In genomic region chr17:80789356-80789902, GRCh38 we compare ENCODE assay signal across 8 cellular contexts.
DNase-seq lines count a peak whose midpoint lies in the region; ATAC-seq and TF ChIP-seq lines count a peak whose summit lies in the region.

No MANE protein-coding gene starts in this region.

- peaks cover 9% of the 10 kb centered on the region for H3K9me3 Mint-ChIP-seq in activated T-helper 1 cell treated with anti-CD3 and anti-CD28 coated beads, Interleukin-12 subunit alpha, Interleukin-12 subunit beta, Interleukin-2, Interleukin-4 antibody, amounts not matched to agents 30 ng/mL and 10 ng/mL and 1 ng/mL, durations not matched to agents 14 hours and 24 hours and 36 hours

- H3K27me3 ChIP-seq in BE2C (no peaks in the 10 kb centered on the region), right cardiac atrium (ENCODE audit: control insufficient read depth, insufficient read depth) (no peaks in the 10 kb centered on the region), subcutaneous abdominal adipose tissue (ENCODE audit: control insufficient read depth in 5 of 5, insufficient read depth in 4 of 5, low read length in 5 of 5) (no peaks in the 10 kb centered on the region)

- H3K36me3 ChIP-seq in BE2C, result peaks cover 7% of the 10 kb centered on the region; the same call in 1 of the 2 replicates
- H3K36me3 ChIP-seq in subcutaneous abdominal adipose tissue (ENCODE audit: control insufficient read depth in 5 of 5, insufficient read depth in 5 of 5, low read length in 5 of 5), result peaks cover 0 to 4% (median 2%) of the 10 kb centered on the region in 5 donors

- H3K4me3 Mint-ChIP-seq in activated T-helper 1 cell treated with anti-CD3 and anti-CD28 coated beads, Interleukin-12 subunit alpha, Interleukin-12 subunit beta, Interleukin-2, Interleukin-4 antibody, amounts not matched to agents 30 ng/mL and 10 ng/mL and 1 ng/mL, durations not matched to agents 14 hours and 24 hours and 36 hours, result peak overlapping the region; percentile 79

- H3K4me1 ChIP-seq in BE2C (peaks cover 29% of the 10 kb centered on the region), right cardiac atrium (ENCODE audit: control insufficient read depth, insufficient read depth, low read length) (peaks cover 4% of the 10 kb centered on the region), subcutaneous abdominal adipose tissue (ENCODE audit: control insufficient read depth in 5 of 5, insufficient read depth in 5 of 5, low read length in 5 of 5) (peaks cover 11 to 36% (median 30%) of the 10 kb centered on the region in 5 donors)

- peaks cover 86% of the 10 kb centered on the region for H3K4me1 Mint-ChIP-seq in activated T-helper 1 cell treated with anti-CD3 and anti-CD28 coated beads, Interleukin-12 subunit alpha, Interleukin-12 subunit beta, Interleukin-2, Interleukin-4 antibody, amounts not matched to agents 30 ng/mL and 10 ng/mL and 1 ng/mL, durations not matched to agents 14 hours and 24 hours and 36 hours (ENCODE audit: low read depth)

- H3K36me3 Mint-ChIP-seq in activated T-helper 1 cell treated with anti-CD3 and anti-CD28 coated beads, Interleukin-12 subunit alpha, Interleukin-12 subunit beta, Interleukin-2, Interleukin-4 antibody, amounts not matched to agents 30 ng/mL and 10 ng/mL and 1 ng/mL, durations not matched to agents 14 hours and 24 hours and 36 hours (ENCODE audit: low read depth), result peaks cover 52% of the 10 kb centered on the region

- intact Hi-C loops in activated T-helper 1 cell treated with anti-CD3 and anti-CD28 coated beads, Interleukin-12 subunit alpha, Interleukin-12 subunit beta, Interleukin-2, Interleukin-4 antibody, amounts not matched to agents 30 ng/mL and 10 ng/mL and 1 ng/mL, durations not matched to agents 14 hours and 24 hours and 36 hours (cut with micrococcal nuclease), result no loop called here
- intact Hi-C loops in right cardiac atrium (cut with DNase I), result no loop called here

- ATAC-seq in right cardiac atrium (peak; percentile 54 to 70), GM18498 (IDR thresholded peaks at IDR 0.05; ENCODE audit: unreplicated experiment) (no peak)

- H3K27ac Mint-ChIP-seq in activated T-helper 1 cell treated with anti-CD3 and anti-CD28 coated beads, Interleukin-12 subunit alpha, Interleukin-12 subunit beta, Interleukin-2, Interleukin-4 antibody, amounts not matched to agents 30 ng/mL and 10 ng/mL and 1 ng/mL, durations not matched to agents 14 hours and 24 hours and 36 hours, result peak overlapping the region; percentile 99

- H3K9me3 ChIP-seq in BE2C (no peaks in the 10 kb centered on the region), right cardiac atrium (ENCODE audit: control insufficient read depth, low read length) (no peaks in the 10 kb centered on the region), subcutaneous abdominal adipose tissue (ENCODE audit: control insufficient read depth in 5 of 5, low read length in 5 of 5) (no peaks in the 10 kb centered on the region)

- TF ChIP-seq CTCF in BE2C (IDR thresholded peaks at IDR 0.05; ENCODE audit: low read depth, low read length), result no peak
- no peak for TF ChIP-seq CTCF in HFF-Myc (IDR thresholded peaks at IDR 0.05; ENCODE audit: low read depth, low read length, missing control alignments)

- no peak overlapping the region for H3K27ac ChIP-seq in right cardiac atrium (ENCODE audit: low read length)
- peak overlapping the region; percentile 24 for H3K27ac ChIP-seq in subcutaneous abdominal adipose tissue (ENCODE audit: low read depth, low read length)

- 42% methylated on average over 7 of the region's 7 CpGs for WGBS in right cardiac atrium

- H3K27me3 Mint-ChIP-seq in activated T-helper 1 cell treated with anti-CD3 and anti-CD28 coated beads, Interleukin-12 subunit alpha, Interleukin-12 subunit beta, Interleukin-2, Interleukin-4 antibody, amounts not matched to agents 30 ng/mL and 10 ng/mL and 1 ng/mL, durations not matched to agents 14 hours and 24 hours and 36 hours (ENCODE audit: insufficient read depth), result no peaks in the 10 kb centered on the region

- DNase-seq in BE2C (peak; percentile 84), HFF-Myc (ENCODE audit: extremely low read depth, low read depth) (peak; percentile 90), right cardiac atrium (no peak), activated gamma-delta T cell treated with Interleukin-2 at 50 U/mL for 16 hours (no peak), OCI-M2 (lab: John Stamatoyannopoulos, UW; ENCODE audit: unreplicated experiment) (no peak)
- no peak for DNase-seq in activated T-helper 1 cell treated with anti-CD3 and anti-CD28 coated beads, Interleukin-12 subunit alpha, Interleukin-12 subunit beta, Interleukin-2, Interleukin-4 antibody, amounts not matched to agents 30 ng/mL and 10 ng/mL and 1 ng/mL, durations not matched to agents 14 hours and 24 hours and 36 hours (ENCODE audit: low spot score)

- peak overlapping the region in 2 of 5 donors; percentile 28 to 46 for H3K9ac ChIP-seq in subcutaneous abdominal adipose tissue (ENCODE audit: low read length in 5 of 5)

- H3K4me3 ChIP-seq in BE2C (ENCODE audit: low read depth, low read length), result peak overlapping the region; percentile 24
- H3K4me3 ChIP-seq in HFF-Myc (replicated peaks; ENCODE audit: low read depth, low read length), result no peak overlapping the region
- no peak overlapping the region for H3K4me3 ChIP-seq in right cardiac atrium (ENCODE audit: low read length)
- no peak overlapping the region for H3K4me3 ChIP-seq in subcutaneous abdominal adipose tissue (ENCODE audit: low read depth in 1 of 5, low read length in 5 of 5)

Comparison
In these comparisons a context has a peak if more than half of its experiments do, and no peak if none do; other contexts are left out.
1. DNase-seq: peak in BE2C (single experiment) and HFF-Myc (single experiment); none in activated T-helper 1 cell treated with anti-CD3 and anti-CD28 coated beads, Interleukin-12 subunit alpha, Interleukin-12 subunit beta, Interleukin-2, Interleukin-4 antibody, amounts not matched to agents 30 ng/mL and 10 ng/mL and 1 ng/mL, durations not matched to agents 14 hours and 24 hours and 36 hours (single experiment), right cardiac atrium (0 of 3), activated gamma-delta T cell treated with Interleukin-2 at 50 U/mL for 16 hours (single experiment) and OCI-M2 (single experiment).